Comparison of ENCODE assay signal across 1 cellular context in genomic region chr13:44577236-44578063, GRCh38.
TF ChIP-seq lines count a peak whose summit lies in the region.

No MANE protein-coding gene starts in this region.

TF ChIP-seq in HepG2, 621 proteins besides CTCF, POLR2A, EP300 and RAD21 (continued from another document and continues in another):
- TF ChIP-seq, protein P1, sequence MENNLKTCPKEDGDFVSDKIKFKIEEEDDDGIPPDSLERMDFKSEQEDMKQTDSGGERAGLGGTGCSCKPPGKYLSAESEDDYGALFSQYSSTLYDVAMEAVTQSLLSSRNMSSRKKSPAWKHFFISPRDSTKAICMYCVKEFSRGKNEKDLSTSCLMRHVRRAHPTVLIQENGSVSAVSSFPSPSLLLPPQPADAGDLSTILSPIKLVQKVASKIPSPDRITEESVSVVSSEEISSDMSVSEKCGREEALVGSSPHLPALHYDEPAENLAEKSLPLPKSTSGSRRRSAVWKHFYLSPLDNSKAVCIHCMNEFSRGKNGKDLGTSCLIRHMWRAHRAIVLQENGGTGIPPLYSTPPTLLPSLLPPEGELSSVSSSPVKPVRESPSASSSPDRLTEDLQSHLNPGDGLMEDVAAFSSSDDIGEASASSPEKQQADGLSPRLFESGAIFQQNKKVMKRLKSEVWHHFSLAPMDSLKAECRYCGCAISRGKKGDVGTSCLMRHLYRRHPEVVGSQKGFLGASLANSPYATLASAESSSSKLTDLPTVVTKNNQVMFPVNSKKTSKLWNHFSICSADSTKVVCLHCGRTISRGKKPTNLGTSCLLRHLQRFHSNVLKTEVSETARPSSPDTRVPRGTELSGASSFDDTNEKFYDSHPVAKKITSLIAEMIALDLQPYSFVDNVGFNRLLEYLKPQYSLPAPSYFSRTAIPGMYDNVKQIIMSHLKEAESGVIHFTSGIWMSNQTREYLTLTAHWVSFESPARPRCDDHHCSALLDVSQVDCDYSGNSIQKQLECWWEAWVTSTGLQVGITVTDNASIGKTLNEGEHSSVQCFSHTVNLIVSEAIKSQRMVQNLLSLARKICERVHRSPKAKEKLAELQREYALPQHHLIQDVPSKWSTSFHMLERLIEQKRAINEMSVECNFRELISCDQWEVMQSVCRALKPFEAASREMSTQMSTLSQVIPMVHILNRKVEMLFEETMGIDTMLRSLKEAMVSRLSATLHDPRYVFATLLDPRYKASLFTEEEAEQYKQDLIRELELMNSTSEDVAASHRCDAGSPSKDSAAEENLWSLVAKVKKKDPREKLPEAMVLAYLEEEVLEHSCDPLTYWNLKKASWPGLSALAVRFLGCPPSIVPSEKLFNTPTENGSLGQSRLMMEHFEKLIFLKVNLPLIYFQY (CRISPR knock-in tag; IDR thresholded peaks at IDR 0.05; ENCODE audit: borderline replicate concordance) = peak; percentile 58; the same call in 1 of the 2 replicates
- TF ChIP-seq, protein P2, sequence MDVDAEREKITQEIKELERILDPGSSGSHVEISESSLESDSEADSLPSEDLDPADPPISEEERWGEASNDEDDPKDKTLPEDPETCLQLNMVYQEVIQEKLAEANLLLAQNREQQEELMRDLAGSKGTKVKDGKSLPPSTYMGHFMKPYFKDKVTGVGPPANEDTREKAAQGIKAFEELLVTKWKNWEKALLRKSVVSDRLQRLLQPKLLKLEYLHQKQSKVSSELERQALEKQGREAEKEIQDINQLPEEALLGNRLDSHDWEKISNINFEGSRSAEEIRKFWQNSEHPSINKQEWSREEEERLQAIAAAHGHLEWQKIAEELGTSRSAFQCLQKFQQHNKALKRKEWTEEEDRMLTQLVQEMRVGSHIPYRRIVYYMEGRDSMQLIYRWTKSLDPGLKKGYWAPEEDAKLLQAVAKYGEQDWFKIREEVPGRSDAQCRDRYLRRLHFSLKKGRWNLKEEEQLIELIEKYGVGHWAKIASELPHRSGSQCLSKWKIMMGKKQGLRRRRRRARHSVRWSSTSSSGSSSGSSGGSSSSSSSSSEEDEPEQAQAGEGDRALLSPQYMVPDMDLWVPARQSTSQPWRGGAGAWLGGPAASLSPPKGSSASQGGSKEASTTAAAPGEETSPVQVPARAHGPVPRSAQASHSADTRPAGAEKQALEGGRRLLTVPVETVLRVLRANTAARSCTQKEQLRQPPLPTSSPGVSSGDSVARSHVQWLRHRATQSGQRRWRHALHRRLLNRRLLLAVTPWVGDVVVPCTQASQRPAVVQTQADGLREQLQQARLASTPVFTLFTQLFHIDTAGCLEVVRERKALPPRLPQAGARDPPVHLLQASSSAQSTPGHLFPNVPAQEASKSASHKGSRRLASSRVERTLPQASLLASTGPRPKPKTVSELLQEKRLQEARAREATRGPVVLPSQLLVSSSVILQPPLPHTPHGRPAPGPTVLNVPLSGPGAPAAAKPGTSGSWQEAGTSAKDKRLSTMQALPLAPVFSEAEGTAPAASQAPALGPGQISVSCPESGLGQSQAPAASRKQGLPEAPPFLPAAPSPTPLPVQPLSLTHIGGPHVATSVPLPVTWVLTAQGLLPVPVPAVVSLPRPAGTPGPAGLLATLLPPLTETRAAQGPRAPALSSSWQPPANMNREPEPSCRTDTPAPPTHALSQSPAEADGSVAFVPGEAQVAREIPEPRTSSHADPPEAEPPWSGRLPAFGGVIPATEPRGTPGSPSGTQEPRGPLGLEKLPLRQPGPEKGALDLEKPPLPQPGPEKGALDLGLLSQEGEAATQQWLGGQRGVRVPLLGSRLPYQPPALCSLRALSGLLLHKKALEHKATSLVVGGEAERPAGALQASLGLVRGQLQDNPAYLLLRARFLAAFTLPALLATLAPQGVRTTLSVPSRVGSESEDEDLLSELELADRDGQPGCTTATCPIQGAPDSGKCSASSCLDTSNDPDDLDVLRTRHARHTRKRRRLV (CRISPR knock-in tag; IDR thresholded peaks at IDR 0.05) = peak; percentile 39; the same call in 1 of the 2 replicates
- TF ChIP-seq, protein P3, sequence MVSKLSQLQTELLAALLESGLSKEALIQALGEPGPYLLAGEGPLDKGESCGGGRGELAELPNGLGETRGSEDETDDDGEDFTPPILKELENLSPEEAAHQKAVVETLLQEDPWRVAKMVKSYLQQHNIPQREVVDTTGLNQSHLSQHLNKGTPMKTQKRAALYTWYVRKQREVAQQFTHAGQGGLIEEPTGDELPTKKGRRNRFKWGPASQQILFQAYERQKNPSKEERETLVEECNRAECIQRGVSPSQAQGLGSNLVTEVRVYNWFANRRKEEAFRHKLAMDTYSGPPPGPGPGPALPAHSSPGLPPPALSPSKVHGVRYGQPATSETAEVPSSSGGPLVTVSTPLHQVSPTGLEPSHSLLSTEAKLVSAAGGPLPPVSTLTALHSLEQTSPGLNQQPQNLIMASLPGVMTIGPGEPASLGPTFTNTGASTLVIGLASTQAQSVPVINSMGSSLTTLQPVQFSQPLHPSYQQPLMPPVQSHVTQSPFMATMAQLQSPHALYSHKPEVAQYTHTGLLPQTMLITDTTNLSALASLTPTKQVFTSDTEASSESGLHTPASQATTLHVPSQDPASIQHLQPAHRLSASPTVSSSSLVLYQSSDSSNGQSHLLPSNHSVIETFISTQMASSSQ (IDR thresholded peaks at IDR 0.05; ENCODE audit: low read depth) = no peak
- TF ChIP-seq, protein P3 (CRISPR knock-in tag; IDR thresholded peaks at IDR 0.05; ENCODE audit: borderline replicate concordance) = peak; percentile 2; the same call in 1 of the 2 replicates
- no peak for TF ChIP-seq TCF7L2 (IDR thresholded peaks at IDR 0.05; ENCODE audit: low read depth, low read length)
- 0 out of 2 replicates have a peak, but pooled peaks have one; percentile 27 for TF ChIP-seq MXD3 (CRISPR knock-in tag; IDR thresholded peaks at IDR 0.05)
- TF ChIP-seq AGO2 (optimal IDR thresholded peaks at IDR 0.05; ENCODE audit: low read depth, low read length) = peak; percentile 72
- peak; percentile 69 for TF ChIP-seq HNRNPK (IDR thresholded peaks at IDR 0.05; ENCODE audit: low read depth, low read length, poor library complexity, severe bottlenecking)
- peak; percentile 81 for TF ChIP-seq RBFOX2 (IDR thresholded peaks at IDR 0.05; ENCODE audit: low read depth, low read length)
- TF ChIP-seq MEIS2 (CRISPR knock-in tag; IDR thresholded peaks at IDR 0.05) = no peak
- TF ChIP-seq ZNF678 (CRISPR knock-in tag; IDR thresholded peaks at IDR 0.05) = 0 out of 2 replicates have a peak, but pooled peaks have one; percentile 30
- TF ChIP-seq, protein P4, sequence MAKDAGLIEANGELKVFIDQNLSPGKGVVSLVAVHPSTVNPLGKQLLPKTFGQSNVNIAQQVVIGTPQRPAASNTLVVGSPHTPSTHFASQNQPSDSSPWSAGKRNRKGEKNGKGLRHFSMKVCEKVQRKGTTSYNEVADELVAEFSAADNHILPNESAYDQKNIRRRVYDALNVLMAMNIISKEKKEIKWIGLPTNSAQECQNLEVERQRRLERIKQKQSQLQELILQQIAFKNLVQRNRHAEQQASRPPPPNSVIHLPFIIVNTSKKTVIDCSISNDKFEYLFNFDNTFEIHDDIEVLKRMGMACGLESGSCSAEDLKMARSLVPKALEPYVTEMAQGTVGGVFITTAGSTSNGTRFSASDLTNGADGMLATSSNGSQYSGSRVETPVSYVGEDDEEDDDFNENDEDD (CRISPR knock-in tag; IDR thresholded peaks at IDR 0.05; ENCODE audit: borderline replicate concordance) = peak; percentile 22; the same call in 1 of the 2 replicates
- no peak for TF ChIP-seq ZFAT (CRISPR knock-in tag; conservative IDR thresholded peaks at IDR 0.05)
- TF ChIP-seq ZNF232 (CRISPR knock-in tag; IDR thresholded peaks at IDR 0.05; ENCODE audit: borderline replicate concordance) = no peak
- TF ChIP-seq CEBPG (CRISPR knock-in tag; IDR thresholded peaks at IDR 0.05) = no peak
- TF ChIP-seq, protein P5, sequence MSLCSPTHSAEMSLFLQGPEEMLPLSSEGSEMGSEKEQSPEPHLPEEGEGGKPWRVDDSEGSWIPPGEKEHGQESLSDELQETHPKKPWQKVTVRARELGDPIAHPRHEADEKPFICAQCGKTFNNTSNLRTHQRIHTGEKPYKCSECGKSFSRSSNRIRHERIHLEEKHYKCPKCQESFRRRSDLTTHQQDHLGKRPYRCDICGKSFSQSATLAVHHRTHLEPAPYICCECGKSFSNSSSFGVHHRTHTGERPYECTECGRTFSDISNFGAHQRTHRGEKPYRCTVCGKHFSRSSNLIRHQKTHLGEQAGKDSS (CRISPR knock-in tag; IDR thresholded peaks at IDR 0.05; ENCODE audit: borderline replicate concordance, low read depth) = peak; percentile 63; the same call in 1 of the 2 replicates
- TF ChIP-seq HDAC2 (CRISPR knock-in tag; IDR thresholded peaks at IDR 0.05) = no peak; the same call in 1 of the 2 replicates
- TF ChIP-seq ARID5B (CRISPR knock-in tag; IDR thresholded peaks at IDR 0.05) = peak; percentile 24; the same call in 1 of the 2 replicates
- no peak for TF ChIP-seq ZNF616 (CRISPR knock-in tag; IDR thresholded peaks at IDR 0.05; ENCODE audit: low read depth)
- no peak for TF ChIP-seq ZNF672 (CRISPR knock-in tag; IDR thresholded peaks at IDR 0.05)
- TF ChIP-seq ZKSCAN1 (IDR thresholded peaks at IDR 0.05; ENCODE audit: low read length) = no peak
